ENCODE assay signal across 2 cellular contexts in the genomic region with DNA sequence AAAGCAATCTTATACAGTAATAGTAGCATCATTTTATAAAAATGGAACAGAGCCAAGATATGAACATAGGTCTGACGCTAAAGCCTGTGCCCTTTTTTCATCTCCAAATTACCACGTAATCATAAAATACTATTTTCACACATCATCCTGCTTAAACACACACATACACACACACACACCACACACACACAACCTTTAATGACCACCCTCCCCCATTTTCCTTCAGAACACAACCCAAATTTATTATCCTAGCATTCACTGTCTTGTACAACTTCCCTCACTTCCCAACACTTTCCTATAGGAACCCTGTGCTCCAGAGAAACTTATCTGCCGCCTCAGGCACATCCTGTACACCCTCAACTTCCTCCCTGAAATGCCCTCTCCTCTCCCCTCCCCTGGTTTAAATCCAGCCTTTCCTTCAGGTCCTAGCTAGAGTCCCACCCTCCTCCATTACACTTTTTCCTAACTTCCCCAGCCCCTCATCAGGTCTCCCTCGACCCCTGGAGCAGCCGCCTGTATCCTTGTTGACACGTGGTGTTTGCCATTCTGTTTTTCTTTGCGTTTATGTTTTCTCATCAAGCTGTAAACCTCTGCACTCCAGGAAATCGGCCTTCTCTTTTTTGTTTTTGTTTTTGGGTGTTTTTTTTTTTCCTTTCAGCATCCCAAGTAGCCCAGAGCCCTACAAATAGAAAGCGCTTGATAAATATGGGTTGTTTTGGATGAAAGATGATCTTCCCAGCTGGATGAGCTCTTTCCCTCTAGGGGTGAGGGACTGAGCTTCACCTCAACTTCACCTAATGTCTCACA.
TF ChIP-seq lines count a peak whose summit lies in the region.

No MANE protein-coding gene starts in this region.

TF ChIP-seq in SK-N-SH, 30 proteins besides CTCF, POLR2A, EP300 and RAD21 (continued from another document):
- TF ChIP-seq REST (IDR thresholded peaks at IDR 0.05; ENCODE audit: low read depth, low read length) (no peak), TAF1 (IDR thresholded peaks at IDR 0.05; ENCODE audit: borderline replicate concordance, low read depth, low read length) (no peak), TEAD4 (IDR thresholded peaks at IDR 0.05; ENCODE audit: borderline replicate concordance, insufficient read depth) (no peak), RXRA (IDR thresholded peaks at IDR 0.05; ENCODE audit: borderline replicate concordance, low read depth) (no peak), FOSL2 (IDR thresholded peaks at IDR 0.05; ENCODE audit: borderline replicate concordance, low read depth) (no peak), RCOR1 (IDR thresholded peaks at IDR 0.05; ENCODE audit: low read length) (no peak)

TF ChIP-seq in SK-N-SH treated with all-trans-retinoic acid at 6 μM for 48 hours, 23 proteins besides CTCF, POLR2A, EP300 and RAD21 (continued from another document):
- no peak for TF ChIP-seq PPARA (CRISPR knock-in tag; IDR thresholded peaks at IDR 0.05; ENCODE audit: borderline replicate concordance)
